Comparison of ENCODE assay signal across 25 cellular contexts in genomic region chr16:49081556-49081955, GRCh38.
DNase-seq lines count a peak whose midpoint lies in the region; ATAC-seq, FAIRE-seq and TF ChIP-seq lines count a peak whose summit lies in the region.
"Had no signal": no experiment of that assay in that cellular context is flagged by ENCODE, and none has a peak within 500 bp of the region (broad histone marks: within the 10 kb centered on the region; RNA-seq: fewer than 3 reads in every experiment).

No MANE protein-coding gene starts in this region.

- ATAC-seq in HG03135 (IDR thresholded peaks at IDR 0.05; ENCODE audit: unreplicated experiment): no peak
- ATAC-seq: GM12878, T-cell had no signal

- no peak overlapping the region for H2BK12ac ChIP-seq in H1 (ENCODE audit: low read depth, low read length)

- intact Hi-C loops in posterior cingulate gyrus (cut with DNase I): no loop called here

- no peak overlapping the region for H3K14ac ChIP-seq in H1 (ENCODE audit: insufficient read length)

- no peak overlapping the region for H2BK120ac ChIP-seq in H1 (replicated peaks; ENCODE audit: low read depth, low read length)

- CTCF ChIA-PET in H1 (lab: Charles Lee; ENCODE audit: partially characterized antibody): interaction anchor here (1.7 kb wide), 1 partner anchor 9 kb away, joined by 4 read pairs; no protein-coding TSS in a partner anchor

- no peaks in the 10 kb centered on the region; a peak in 1 of 8 replicates for H3K36me3 ChIP-seq in H1 (ENCODE audit: control insufficient read depth in 2 of 4, insufficient read depth in 4 of 4, low read length in 3 of 4)

- H3K56ac ChIP-seq in H1 (replicated peaks; ENCODE audit: insufficient read length, low read depth, low read length): no peak overlapping the region

- TF ChIP-seq RAD21 in H1 (IDR thresholded peaks at IDR 0.05 in 1 of 2, conservative IDR thresholded peaks at IDR 0.05 in 1 of 2; ENCODE audit: low read depth in 2 of 2, low read length in 2 of 2): no peak

- no peak overlapping the region for H4K91ac ChIP-seq in H1 (replicated peaks; ENCODE audit: insufficient read length, low read length)

- 82% methylated on average over 2 of the region's 2 CpGs; no CpG with 5 or more reads in 1 of the 2 experiments for WGBS in H1 (ENCODE audit: extremely low coverage in 1 of 2, insufficient coverage in 1 of 2, insufficient read length in 1 of 2, insufficient replicate concordance in 2 of 2, low coverage in 1 of 2, low lambda C conversion rate in 2 of 2, missing lambda C conversion rate in 1 of 2), 2 experiments

- H3K18ac ChIP-seq in H1 (ENCODE audit: extremely low read depth, low read length): no peak overlapping the region

- no peak overlapping the region for H3K4me3 ChIP-seq in H1 (ENCODE audit: extremely low read depth in 1 of 4, insufficient read depth in 2 of 4, low read depth in 3 of 4, low read length in 4 of 4)
- H3K4me3 ChIP-seq: GM12878 had no signal

- H4K5ac ChIP-seq in H1 (ENCODE audit: insufficient read length, low read depth, low read length): no peak overlapping the region

- H3K4me1 ChIP-seq in H1 (replicated peaks in 1 of 4; ENCODE audit: control insufficient read depth in 3 of 4, insufficient read depth in 4 of 4, low read length in 3 of 4): no peaks in the 10 kb centered on the region

- POLR2A ChIA-PET in H1 (lab: Charles Lee; ENCODE audit: partially characterized antibody): no interaction called here

- DNase-seq in H54 (ENCODE audit: insufficient read length, low spot score) (peak; percentile 11), M059J (ENCODE audit: low read depth) (peak; percentile 44), NCI-H82 treated with DMSO at 0.1 percent for 48 hours (lab: John Stamatoyannopoulos, UW; ENCODE audit: unreplicated experiment) (peak; percentile 7), H1 (ENCODE audit: low read depth in 1 of 2, low spot score in 2 of 2) (no peak), NCI-H1092 (lab: John Stamatoyannopoulos, UW) (no peak), NCI-H510A treated with DMSO at 0.1 percent for 48 hours (lab: John Stamatoyannopoulos, UW) (no peak), posterior cingulate gyrus (no peak)
- DNase-seq: C1 segment of cervical spinal cord; CD4-positive, alpha-beta memory T cell; COR-L47; DMS79; EL; GDM1; H7; IMR-90; KG1; MM.1S; NCI-H187; NCI-H2081 treated with DMSO at 0.1 percent for 48 hours; NCI-H226; NCI-H510A; SHP77; T-cell had no signal

- H3K27me3 ChIP-seq in H1 (replicated peaks in 1 of 4; ENCODE audit: control insufficient read depth in 3 of 4, extremely low read depth in 1 of 4, insufficient read depth in 3 of 4, low read length in 3 of 4): no peaks in the 10 kb centered on the region

- H3K4ac ChIP-seq in H1 (replicated peaks; ENCODE audit: insufficient read length, low read depth, low read length): no peak overlapping the region

- no peak overlapping the region for H3K23ac ChIP-seq in H1 (ENCODE audit: insufficient read length)

- peaks cover 10 to 13% of the 10 kb centered on the region in 2 experiments for H3K9me3 ChIP-seq in H1 (ENCODE audit: insufficient read depth in 2 of 2, low read depth in 1 of 2, low read length in 1 of 2)

- no peaks in the 10 kb centered on the region for H3K79me2 ChIP-seq in H1 (ENCODE audit: control insufficient read depth in 1 of 2, insufficient read depth in 2 of 2, low read length in 2 of 2)

- H3K79me1 ChIP-seq in H1 (ENCODE audit: low read depth, low read length): no peaks in the 10 kb centered on the region

- peak; percentile 23 for FAIRE-seq in H54 (lab: Jason Lieb, UNC)
- no peak for FAIRE-seq in H1 (lab: Jason Lieb, UNC)
- FAIRE-seq: GM12878 had no signal

- no peak for TF ChIP-seq POLR2A in H54 (IDR thresholded peaks at IDR 0.05; ENCODE audit: low read depth, low read length)
- TF ChIP-seq POLR2A in H1 (IDR thresholded peaks at IDR 0.05; ENCODE audit: control extremely low read depth in 1 of 2, low read depth in 2 of 2, low read length in 2 of 2): no peak

- H3K4me2 ChIP-seq in H1 (ENCODE audit: insufficient read depth in 1 of 2, low read depth in 2 of 2, low read length in 2 of 2): no peak overlapping the region

- no peak for TF ChIP-seq CTCF in H1 (IDR thresholded peaks at IDR 0.05; ENCODE audit: control extremely low read depth in 1 of 3, insufficient read depth in 1 of 3, low read depth in 1 of 3, low read length in 3 of 3)

- H3K27ac ChIP-seq in H1 (ENCODE audit: low read depth, low read length): no peak overlapping the region

- H4K8ac ChIP-seq in H1 (ENCODE audit: extremely low read depth, insufficient read depth, low read length): no peak overlapping the region

- no peak for TF ChIP-seq EP300 in H1 (IDR thresholded peaks at IDR 0.05; ENCODE audit: borderline replicate concordance in 1 of 2, low read depth in 2 of 2, low read length in 2 of 2)

- H3K23me2 ChIP-seq in H1 (ENCODE audit: low read depth, low read length): no peaks in the 10 kb centered on the region

- H2BK5ac ChIP-seq in H1 (ENCODE audit: low read depth, low read length): no peak overlapping the region

- H2AFZ ChIP-seq in H1 (ENCODE audit: low read length): 0 out of 2 replicates have a peak overlapping the region, but pooled peaks have one; percentile 3

- H2AK5ac ChIP-seq in H1 (ENCODE audit: low read depth, low read length): no peak overlapping the region

- H3K9ac ChIP-seq in H1 (replicated peaks in 1 of 4; ENCODE audit: extremely low read depth in 1 of 4, low read depth in 3 of 4, low read length in 3 of 4): no peak overlapping the region

- no peak overlapping the region for H2BK15ac ChIP-seq in H1 (ENCODE audit: low read length)

- no peak overlapping the region for H2BK20ac ChIP-seq in H1 (ENCODE audit: low read length)

- H4K20me1 ChIP-seq in H1 (replicated peaks in 1 of 2; ENCODE audit: control insufficient read depth in 1 of 2, insufficient read depth in 2 of 2, low read length in 2 of 2): no peaks in the 10 kb centered on the region

TF ChIP-seq in H1, 55 proteins besides CTCF, POLR2A, EP300 and RAD21:
- TF ChIP-seq GABPA (IDR thresholded peaks at IDR 0.05; ENCODE audit: borderline replicate concordance, insufficient read depth, low read length) (no peak), FOSL1 (IDR thresholded peaks at IDR 0.05; ENCODE audit: insufficient read depth, low read depth, low read length) (no peak), USF2 (IDR thresholded peaks at IDR 0.05; ENCODE audit: low read length) (no peak)
TF ChIP-seq in H1: peak in this region for 0.

Comparison
In these comparisons a context has a peak if more than half of its experiments do, and no peak if none do; other contexts are left out.
1. DNase-seq: peak in H54 (single experiment), M059J (single experiment) and NCI-H82 treated with DMSO at 0.1 percent for 48 hours (single experiment); none in H1 (0 of 2), NCI-H1092 (single experiment), NCI-H510A treated with DMSO at 0.1 percent for 48 hours (single experiment) and posterior cingulate gyrus (0 of 10).